ENCODE assay signal across 21 cellular contexts in genomic region chr14:22337938-22338337, GRCh38.
DNase-seq lines count a peak whose midpoint lies in the region; ATAC-seq, FAIRE-seq and TF ChIP-seq lines count a peak whose summit lies in the region.
"Had no signal": no experiment of that assay in that cellular context is flagged by ENCODE, and none has a peak within 500 bp of the region (broad histone marks: within the 10 kb centered on the region; RNA-seq: fewer than 3 reads in every experiment).

No MANE protein-coding gene starts in this region.

- H3K36me3 ChIP-seq in BLaER1 = no peaks in the 10 kb centered on the region
- H3K36me3 ChIP-seq in bronchial epithelial cell (ENCODE audit: control insufficient read depth, insufficient read depth, low read length) = no peaks in the 10 kb centered on the region
- no peaks in the 10 kb centered on the region for H3K36me3 ChIP-seq in mucosa of rectum (ENCODE audit: control insufficient read depth in 2 of 2, insufficient read depth in 2 of 2, low read length in 2 of 2)
- no peaks in the 10 kb centered on the region for H3K36me3 ChIP-seq in PC-9 (ENCODE audit: low read depth)
- H3K36me3 ChIP-seq: BE2C had no signal

- H3F3A ChIP-seq in PC-9 (ENCODE audit: insufficient read depth, low read depth) = peaks cover 12% of the 10 kb centered on the region; the same call in 1 of the 2 replicates

- H3K9me2 ChIP-seq in PC-9 (ENCODE audit: insufficient read depth) = no peaks in the 10 kb centered on the region

- H3K27me3 ChIP-seq in BLaER1 (no peaks in the 10 kb centered on the region), bronchial epithelial cell (ENCODE audit: control insufficient read depth, insufficient read depth, low read length) (no peaks in the 10 kb centered on the region), mucosa of rectum (ENCODE audit: control insufficient read depth in 2 of 2, insufficient read depth in 2 of 2, low read length in 2 of 2) (no peaks in the 10 kb centered on the region), PC-9 (ENCODE audit: insufficient read depth, low read depth) (no peaks in the 10 kb centered on the region)
- H3K27me3 ChIP-seq: BE2C had no signal

- H3K27ac ChIP-seq in BLaER1 (no peak overlapping the region), mucosa of rectum (ENCODE audit: low read depth in 2 of 2, low read length in 2 of 2) (peak overlapping the region; percentile 59 to 62), substantia nigra (ENCODE audit: low read depth, low read length, poor library complexity, severe bottlenecking) (peak overlapping the region; percentile 79), PC-9 (no peak overlapping the region)
- H3K27ac ChIP-seq: RWPE1 had no signal

- no peak overlapping the region for H3K4me3 ChIP-seq in BLaER1
- no peak overlapping the region for H3K4me3 ChIP-seq in bronchial epithelial cell (ENCODE audit: low read depth, low read length)
- H3K4me3 ChIP-seq in mucosa of rectum (ENCODE audit: low read length in 2 of 2) = no peak overlapping the region
- no peak overlapping the region for H3K4me3 ChIP-seq in PC-9

- peaks cover 22% of the 10 kb centered on the region for H3K4me1 ChIP-seq in BLaER1
- H3K4me1 ChIP-seq in mucosa of rectum (ENCODE audit: control insufficient read depth in 2 of 2, insufficient read depth in 2 of 2, low read length in 2 of 2) = peaks cover 0 to 5% of the 10 kb centered on the region in 2 donors
- peaks cover 22% of the 10 kb centered on the region for H3K4me1 ChIP-seq in PC-9 (replicated peaks; ENCODE audit: insufficient read depth)
- H3K4me1 ChIP-seq: BE2C had no signal

- H4K20me1 ChIP-seq in BLaER1 (no peaks in the 10 kb centered on the region), PC-9 (ENCODE audit: insufficient read depth) (no peaks in the 10 kb centered on the region)

- DNase-seq in bronchial epithelial cell (ENCODE audit: low read depth) (no peak), substantia nigra (lab: John Stamatoyannopoulos, UW) (no peak), T-helper 9 cell (no peak), PC-9 (no peak)
- DNase-seq in stimulated activated naive CD4-positive, alpha-beta T cell treated with Interleukin-2 at 50 U/mL for 16 hours (lab: John Stamatoyannopoulos, UW) = no peak
- DNase-seq: 8988T; BE2C; CD8-positive, alpha-beta T cell; DMS79 treated with DMSO at 0.1 percent for 48 hours; H9; IMR-90; Kasumi-1; NCI-H1105 treated with DMSO at 0.1 percent for 48 hours; NCI-H1694 treated with DMSO at 0.1 percent for 48 hours; NCI-H69; OCI-M1 had no signal

- FAIRE-seq in bronchial epithelial cell (lab: Jason Lieb, UNC) = peak; percentile 75
- FAIRE-seq: D721Med had no signal

- no peaks in the 10 kb centered on the region for H3K79me2 ChIP-seq in PC-9 (ENCODE audit: low read depth)

- intact Hi-C loops in PC-9 (cut with micrococcal nuclease; ENCODE audit: unreplicated experiment) = no loop called here

- H3K9me3 ChIP-seq in BLaER1 (no peaks in the 10 kb centered on the region), mucosa of rectum (ENCODE audit: control insufficient read depth in 2 of 2, low read length in 2 of 2) (no peaks in the 10 kb centered on the region), PC-9 (ENCODE audit: insufficient read depth, low read depth) (no peaks in the 10 kb centered on the region)
- H3K9me3 ChIP-seq: BE2C had no signal

- no peak for ATAC-seq in SK-N-SH treated with all-trans-retinoic acid at 6 μM for 48 hours
- ATAC-seq: CD8-positive, alpha-beta T cell had no signal

- POLR2A ChIA-PET in PC-9 (lab: Charles Lee; ENCODE audit: unreplicated experiment) = no interaction called here

- TF ChIP-seq CTCF in bronchial epithelial cell (IDR thresholded peaks at IDR 0.05; ENCODE audit: insufficient read depth, low read length, severe bottlenecking) (no peak), PC-9 (conservative IDR thresholded peaks at IDR 0.05) (no peak)

- H3K4me2 ChIP-seq in BLaER1 (peak overlapping the region; percentile 47), PC-9 (no peak overlapping the region)

- BruUV-seq in PC-9 (replicated peaks; lab: Mats Ljungman, UMichigan) = no TSS peak

- H2AFZ ChIP-seq in PC-9 = no peak overlapping the region

- no peak overlapping the region for H3K9ac ChIP-seq in BLaER1
- H3K9ac ChIP-seq in mucosa of rectum (ENCODE audit: low read depth in 1 of 2, low read length in 2 of 2) = no peak overlapping the region

- CTCF ChIA-PET in PC-9 (lab: Charles Lee) = interaction anchor here (0.6 to 0.7 kb wide), 3 partner anchors 24 to 660 kb away, joined by 3 read pairs; no protein-coding TSS in a partner anchor

TF ChIP-seq in SK-N-SH treated with all-trans-retinoic acid at 6 μM for 48 hours, 23 proteins besides CTCF, POLR2A, EP300 and RAD21:
- TF ChIP-seq POU6F1 (CRISPR knock-in tag; IDR thresholded peaks at IDR 0.05; ENCODE audit: borderline replicate concordance, low read depth) = no peak
- no peak for TF ChIP-seq CSDC2 (CRISPR knock-in tag; IDR thresholded peaks at IDR 0.05)

Comparison
In these comparisons a context has a peak if more than half of its experiments do, and no peak if none do; other contexts are left out.
1. H3K27ac ChIP-seq: peak in mucosa of rectum (2 of 2) and substantia nigra (single experiment); none in BLaER1 (single experiment) and PC-9 (single experiment).